Comparison of ENCODE assay signal across 8 cellular contexts in the genomic region with DNA sequence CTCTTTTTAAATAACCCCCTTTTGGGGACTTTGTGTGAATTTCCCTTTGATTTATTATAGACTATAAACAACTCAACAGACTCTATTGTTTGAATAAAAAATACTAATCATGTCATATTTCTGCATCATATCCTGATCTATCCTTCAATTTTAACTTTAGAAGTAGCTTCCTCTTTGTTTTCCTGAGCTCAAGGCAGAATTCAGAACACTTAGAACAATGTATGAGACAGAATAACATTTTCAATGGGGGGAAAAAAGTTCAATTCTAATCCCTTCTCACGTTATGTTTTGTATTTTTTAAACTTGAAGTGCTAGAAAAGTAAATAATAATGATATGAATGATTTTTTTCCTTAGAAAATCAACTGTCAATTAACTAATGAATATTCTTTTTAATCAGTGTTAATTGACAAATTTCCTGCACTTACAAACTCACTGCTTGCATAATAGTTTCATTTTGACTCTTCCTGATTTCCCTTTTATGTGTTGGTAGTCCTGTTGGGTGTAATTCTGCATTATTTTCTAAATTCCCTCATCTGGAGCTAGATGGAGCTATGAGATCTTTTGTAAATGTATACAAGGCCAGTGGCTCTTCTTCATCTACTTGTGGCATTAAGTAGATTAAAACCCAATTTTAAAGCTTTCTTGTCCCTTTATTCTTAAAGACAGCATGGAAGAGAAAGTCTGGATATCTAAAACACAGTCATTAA.
DNase-seq lines count a peak whose midpoint lies in the region; ATAC-seq and TF ChIP-seq lines count a peak whose summit lies in the region.

No MANE protein-coding gene starts in this region.

- H3K27me3 ChIP-seq in HCT116 (ENCODE audit: insufficient read depth, low read length) (no peaks in the 10 kb centered on the region), foreskin keratinocyte (no peaks in the 10 kb centered on the region)

- H3K9ac ChIP-seq in HCT116 (ENCODE audit: low read length) = no peak overlapping the region

- intact Hi-C loops in HCT116 (cut with micrococcal nuclease) = loop anchor here (10.0 kb wide), 1 partner anchor 803 kb away; no protein-coding TSS in a partner anchor

- H2AFZ ChIP-seq in HCT116 (ENCODE audit: low read depth, low read length, poor library complexity, severe bottlenecking) = no peak overlapping the region

- no peaks in the 10 kb centered on the region for H3K79me2 ChIP-seq in HCT116 (ENCODE audit: insufficient read depth, low read length)

- no peaks in the 10 kb centered on the region for H3K36me3 ChIP-seq in HCT116 (ENCODE audit: control insufficient read depth in 1 of 2, insufficient read depth in 2 of 2, low read length in 2 of 2)

- H3K4me1 ChIP-seq in HCT116 (ENCODE audit: control insufficient read depth in 1 of 2, insufficient read depth in 2 of 2, low read length in 2 of 2) (no peaks in the 10 kb centered on the region), foreskin keratinocyte (no peaks in the 10 kb centered on the region)

- TF ChIP-seq RAD21 in HCT116 (IDR thresholded peaks at IDR 0.05; ENCODE audit: low read depth) = 0 out of 2 replicates have a peak, but pooled peaks have one; percentile 13

- H4K20me1 ChIP-seq in HCT116 (ENCODE audit: insufficient read depth) = no peaks in the 10 kb centered on the region

- no peaks in the 10 kb centered on the region for H3K9me2 ChIP-seq in HCT116 (ENCODE audit: insufficient read depth)

- H3K27ac ChIP-seq in HCT116 (ENCODE audit: low read depth, low read length) = no peak overlapping the region
- H3K27ac ChIP-seq in foreskin keratinocyte = no peak overlapping the region
- H3K27ac ChIP-seq in caudate nucleus (ENCODE audit: low read depth, low read length) = no peak overlapping the region

- DNase-seq in AG09309 (ENCODE audit: low read depth) (peak; percentile 44), HCT116 (ENCODE audit: low read depth, low spot score) (no peak), RPMI7951 (ENCODE audit: low read depth) (peak; percentile 15), foreskin keratinocyte (peak in 1 of 2 donors; percentile 34), caudate nucleus (lab: John Stamatoyannopoulos, UW) (no peak)
- DNase-seq in stimulated activated naive CD8-positive, alpha-beta T cell treated with anti-CD3 and anti-CD28 coated beads, Interleukin-15, Interleukin-2, amounts not matched to agents 100 U/mL and 50 U/mL, for 24 hours = no peak
- DNase-seq in activated T-cell treated with anti-CD3 and anti-CD28 coated beads, Interleukin-2, amount 50 U/mL, for 48 hours = no peak

- TF ChIP-seq CTCF in AG09309 (IDR thresholded peaks at IDR 0.05; ENCODE audit: control insufficient read depth, insufficient read depth, low read depth, low read length, missing control alignments) (peak; percentile 52), HCT116 (IDR thresholded peaks at IDR 0.05 in 2 of 3, conservative IDR thresholded peaks at IDR 0.05 in 1 of 3; ENCODE audit: borderline replicate concordance in 1 of 3, insufficient read depth in 1 of 3, low read depth in 2 of 3, low read length in 2 of 3) (0 out of 6 replicates have a peak, but pooled peaks of 1 of the 3 experiments have one; percentile 5), foreskin keratinocyte (conservative IDR thresholded peaks at IDR 0.05) (peak; percentile 66)

- ATAC-seq in HCT116 = no peak
- no peak for ATAC-seq in foreskin keratinocyte
- ATAC-seq in stimulated activated naive CD8-positive, alpha-beta T cell treated with anti-CD3 and anti-CD28 coated beads, Interleukin-15, Interleukin-2, amounts not matched to agents 100 U/mL and 50 U/mL, for 24 hours = peak; percentile 46
- no peak for ATAC-seq in HG03175 (IDR thresholded peaks at IDR 0.05; ENCODE audit: unreplicated experiment)

- BruUV-seq in HCT116 (replicated peaks; lab: Mats Ljungman, UMichigan) = no TSS peak

- CTCF ChIA-PET in HCT116 (lab: Charles Lee) = no interaction called here

- RAD21 ChIA-PET in HCT116 (lab: Charles Lee; ENCODE audit: low non-redundant PET in 1 of 2, low total read pairs in 2 of 2, uncharacterized antibody in 2 of 2, unreplicated experiment in 2 of 2) = no interaction called here

- H3K4me3 ChIP-seq in AG09309 (ENCODE audit: control insufficient read depth, low read depth, low read length) (no peak overlapping the region), HCT116 (replicated peaks in 1 of 2; ENCODE audit: low read depth in 1 of 2, low read length in 2 of 2) (no peak overlapping the region)

- TF ChIP-seq POLR2A in HCT116 (IDR thresholded peaks at IDR 0.05; ENCODE audit: borderline replicate concordance, extremely low read depth, insufficient read depth, insufficient read length) = no peak

- no peaks in the 10 kb centered on the region for H3K9me3 ChIP-seq in HCT116 (ENCODE audit: control insufficient read depth in 1 of 2, insufficient read depth in 1 of 2, low read depth in 1 of 2, low read length in 2 of 2)

- no peak overlapping the region for H3K4me2 ChIP-seq in HCT116 (ENCODE audit: low read length)

- POLR2A ChIA-PET in HCT116 (lab: Charles Lee) = no interaction called here

TF ChIP-seq in HCT116, 20 proteins besides CTCF, POLR2A, EP300 and RAD21:
- TF ChIP-seq SP1 (IDR thresholded peaks at IDR 0.05; ENCODE audit: low read depth) (no peak), CBX3 (IDR thresholded peaks at IDR 0.05; ENCODE audit: low read depth) (no peak), FOSL1 (IDR thresholded peaks at IDR 0.05; ENCODE audit: low read depth) (no peak), ZFX (IDR thresholded peaks at IDR 0.05) (no peak), ZNF274 (IDR thresholded peaks at IDR 0.05; ENCODE audit: low read depth, low read length) (no peak), SRF (IDR thresholded peaks at IDR 0.05; ENCODE audit: low read depth) (no peak), JUND (IDR thresholded peaks at IDR 0.05) (no peak), YY1 (IDR thresholded peaks at IDR 0.05; ENCODE audit: extremely low read depth, insufficient replicate concordance, low read depth, low read length) (no peak), EZH2 (IDR thresholded peaks at IDR 0.05) (no peak), ELF1 (IDR thresholded peaks at IDR 0.05; ENCODE audit: borderline replicate concordance, low read depth) (no peak)
- TF ChIP-seq, protein P1, sequence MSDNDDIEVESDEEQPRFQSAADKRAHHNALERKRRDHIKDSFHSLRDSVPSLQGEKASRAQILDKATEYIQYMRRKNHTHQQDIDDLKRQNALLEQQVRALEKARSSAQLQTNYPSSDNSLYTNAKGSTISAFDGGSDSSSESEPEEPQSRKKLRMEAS (IDR thresholded peaks at IDR 0.05) = no peak
- TF ChIP-seq, protein P2, sequence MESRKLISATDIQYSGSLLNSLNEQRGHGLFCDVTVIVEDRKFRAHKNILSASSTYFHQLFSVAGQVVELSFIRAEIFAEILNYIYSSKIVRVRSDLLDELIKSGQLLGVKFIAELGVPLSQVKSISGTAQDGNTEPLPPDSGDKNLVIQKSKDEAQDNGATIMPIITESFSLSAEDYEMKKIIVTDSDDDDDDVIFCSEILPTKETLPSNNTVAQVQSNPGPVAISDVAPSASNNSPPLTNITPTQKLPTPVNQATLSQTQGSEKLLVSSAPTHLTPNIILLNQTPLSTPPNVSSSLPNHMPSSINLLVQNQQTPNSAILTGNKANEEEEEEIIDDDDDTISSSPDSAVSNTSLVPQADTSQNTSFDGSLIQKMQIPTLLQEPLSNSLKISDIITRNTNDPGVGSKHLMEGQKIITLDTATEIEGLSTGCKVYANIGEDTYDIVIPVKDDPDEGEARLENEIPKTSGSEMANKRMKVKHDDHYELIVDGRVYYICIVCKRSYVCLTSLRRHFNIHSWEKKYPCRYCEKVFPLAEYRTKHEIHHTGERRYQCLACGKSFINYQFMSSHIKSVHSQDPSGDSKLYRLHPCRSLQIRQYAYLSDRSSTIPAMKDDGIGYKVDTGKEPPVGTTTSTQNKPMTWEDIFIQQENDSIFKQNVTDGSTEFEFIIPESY (IDR thresholded peaks at IDR 0.05; ENCODE audit: extremely low read depth, insufficient replicate concordance, low read length) = no peak
- TF ChIP-seq, protein P3, sequence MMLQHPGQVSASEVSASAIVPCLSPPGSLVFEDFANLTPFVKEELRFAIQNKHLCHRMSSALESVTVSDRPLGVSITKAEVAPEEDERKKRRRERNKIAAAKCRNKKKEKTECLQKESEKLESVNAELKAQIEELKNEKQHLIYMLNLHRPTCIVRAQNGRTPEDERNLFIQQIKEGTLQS (IDR thresholded peaks at IDR 0.05) = no peak

Comparison
In these comparisons a context has a peak if more than half of its experiments do, and no peak if none do; other contexts are left out.
1. DNase-seq: peak in AG09309 (single experiment) and RPMI7951 (single experiment); none in HCT116 (single experiment), stimulated activated naive CD8-positive, alpha-beta T cell treated with anti-CD3 and anti-CD28 coated beads, Interleukin-15, Interleukin-2, amounts not matched to agents 100 U/mL and 50 U/mL, for 24 hours (single experiment), activated T-cell treated with anti-CD3 and anti-CD28 coated beads, Interleukin-2, amount 50 U/mL, for 48 hours (0 of 2) and caudate nucleus (0 of 61).